Comparison of ENCODE assay signal across 37 cellular contexts in the genomic region with DNA sequence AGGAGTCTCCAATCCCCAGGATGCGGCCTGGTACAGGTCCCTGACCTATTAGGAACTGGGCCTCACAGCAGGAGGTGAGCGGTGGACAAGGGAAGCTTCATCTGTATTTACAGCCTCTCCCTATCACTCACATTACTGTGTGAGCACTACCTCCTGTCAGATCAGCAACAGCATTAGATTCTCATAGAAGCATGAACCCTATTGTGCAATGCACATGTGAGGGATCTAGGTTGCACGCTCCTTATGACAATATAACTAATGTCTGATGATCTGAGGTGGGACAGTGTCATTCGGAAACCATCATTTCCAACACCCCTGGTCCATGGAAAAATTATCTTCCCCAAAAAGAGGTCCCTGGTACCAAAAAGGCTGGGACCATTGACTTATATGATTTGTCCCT.
"Had no signal": no experiment of that assay in that cellular context is flagged by ENCODE, and none has a peak within 500 bp of the region (broad histone marks: within the 10 kb centered on the region; RNA-seq: fewer than 3 reads in every experiment).

No MANE protein-coding gene starts in this region.

- H3K27me3 Mint-ChIP-seq: activated CD4-positive, alpha-beta memory T cell treated with anti-CD3 and anti-CD28 coated beads, Interleukin-2, amount 10 ng/mL, durations not matched to agents 7 days and 5 days; activated CD4-positive, alpha-beta T cell treated with anti-CD3 and anti-CD28 coated beads for 36 hours; activated CD4-positive, alpha-beta T cell treated with anti-CD3 and anti-CD28 coated beads, Interleukin-2, amount 10 ng/mL, durations not matched to agents 7 days and 5 days; activated CD8-positive, alpha-beta memory T cell treated with anti-CD3 and anti-CD28 coated beads, Interleukin-2, amount 10 ng/mL, durations not matched to agents 7 days and 5 days; activated naive CD4-positive, alpha-beta T cell treated with anti-CD3 and anti-CD28 coated beads, Interleukin-2, amount 10 ng/mL, durations not matched to agents 7 days and 5 days; activated naive CD4-positive, alpha-beta T cell treated with anti-CD3 and anti-CD28 coated beads, Interleukin-2, amount 50 U/mL, for 24 hours; activated naive CD8-positive, alpha-beta T cell; activated naive CD8-positive, alpha-beta T cell treated with anti-CD3 and anti-CD28 coated beads, Interleukin-2, amount 10 ng/mL, durations not matched to agents 7 days and 5 days; activated naive CD8-positive, alpha-beta T cell treated with anti-CD3 and anti-CD28 coated beads, Interleukin-2, amount 50 U/mL, for 24 hours; activated T-cell treated with anti-CD3 and anti-CD28 coated beads, Interleukin-2, amount 50 U/mL, for 24 hours; brain; central memory CD8-positive, alpha-beta T cell had no signal

- H3K27ac Mint-ChIP-seq: activated CD4-positive, alpha-beta memory T cell treated with anti-CD3 and anti-CD28 coated beads, Interleukin-2, amount 10 ng/mL, durations not matched to agents 7 days and 5 days; activated CD4-positive, alpha-beta T cell treated with anti-CD3 and anti-CD28 coated beads for 36 hours; activated CD4-positive, alpha-beta T cell treated with anti-CD3 and anti-CD28 coated beads, Interleukin-2, amount 10 ng/mL, durations not matched to agents 7 days and 5 days; activated CD8-positive, alpha-beta memory T cell treated with anti-CD3 and anti-CD28 coated beads, Interleukin-2, amount 10 ng/mL, durations not matched to agents 7 days and 5 days; activated CD8-positive, alpha-beta T cell treated with anti-CD3 and anti-CD28 coated beads, Interleukin-2, amount 10 ng/mL, durations not matched to agents 7 days and 5 days; activated naive CD4-positive, alpha-beta T cell treated with anti-CD3 and anti-CD28 coated beads, Interleukin-2, amount 10 ng/mL, durations not matched to agents 7 days and 5 days; activated naive CD4-positive, alpha-beta T cell treated with anti-CD3 and anti-CD28 coated beads, Interleukin-2, amount 50 U/mL, for 24 hours; activated naive CD8-positive, alpha-beta T cell; activated naive CD8-positive, alpha-beta T cell treated with anti-CD3 and anti-CD28 coated beads, Interleukin-2, amount 10 ng/mL, durations not matched to agents 7 days and 5 days; activated naive CD8-positive, alpha-beta T cell treated with anti-CD3 and anti-CD28 coated beads, Interleukin-2, amount 50 U/mL, for 24 hours; activated T-cell treated with anti-CD3 and anti-CD28 coated beads, Interleukin-2, amount 50 U/mL, for 24 hours; activated T-helper 2 cell treated with anti-CD3 and anti-CD28 coated beads, Interferon-gamma antibody, Interleukin-2, Interleukin-4, amounts not matched to agents 10 μg/mL and 5 μg/mL and 100 μg/mL, durations not matched to agents 14 hours and 24 hours and 36 hours; brain; T-helper 1 cell treated with Interleukin-12 subunit alpha and Interleukin-12 subunit beta and Interleukin-4 antibody, amounts not matched to agents 30 μg/mL and 1 μg/mL, for 36 hours; T-helper 2 cell treated with Interferon-gamma antibody and Interleukin-4, amounts not matched to agents 5 μg/mL and 100 μg/mL, for 36 hours had no signal

- H3K4me1 Mint-ChIP-seq: activated CD4-positive, alpha-beta memory T cell treated with anti-CD3 and anti-CD28 coated beads, Interleukin-2, amount 10 ng/mL, durations not matched to agents 7 days and 5 days; activated CD4-positive, alpha-beta T cell treated with anti-CD3 and anti-CD28 coated beads for 36 hours; activated CD4-positive, alpha-beta T cell treated with anti-CD3 and anti-CD28 coated beads, Interleukin-2, amount 10 ng/mL, durations not matched to agents 7 days and 5 days; activated CD8-positive, alpha-beta memory T cell treated with anti-CD3 and anti-CD28 coated beads, Interleukin-2, amount 10 ng/mL, durations not matched to agents 7 days and 5 days; activated naive CD4-positive, alpha-beta T cell treated with anti-CD3 and anti-CD28 coated beads, Interleukin-2, amount 10 ng/mL, durations not matched to agents 7 days and 5 days; activated naive CD4-positive, alpha-beta T cell treated with anti-CD3 and anti-CD28 coated beads, Interleukin-2, amount 50 U/mL, for 24 hours; activated naive CD8-positive, alpha-beta T cell treated with anti-CD3 and anti-CD28 coated beads, Interleukin-2, amount 10 ng/mL, durations not matched to agents 7 days and 5 days; activated naive CD8-positive, alpha-beta T cell treated with anti-CD3 and anti-CD28 coated beads, Interleukin-2, amount 50 U/mL, for 24 hours; brain; central memory CD8-positive, alpha-beta T cell had no signal

- H3K4me1 ChIP-seq: ascending aorta had no signal

- H3K9me3 Mint-ChIP-seq: activated CD4-positive, alpha-beta T cell treated with anti-CD3 and anti-CD28 coated beads, Interleukin-2, amount 10 ng/mL, durations not matched to agents 7 days and 5 days; activated naive CD8-positive, alpha-beta T cell treated with anti-CD3 and anti-CD28 coated beads, Interleukin-2, amount 10 ng/mL, durations not matched to agents 7 days and 5 days; activated naive CD8-positive, alpha-beta T cell treated with anti-CD3 and anti-CD28 coated beads, Interleukin-2, amount 50 U/mL, for 24 hours; activated T-cell treated with anti-CD3 and anti-CD28 coated beads, Interleukin-2, amount 50 U/mL, for 24 hours; T-helper 1 cell treated with Interleukin-12 subunit alpha and Interleukin-12 subunit beta and Interleukin-4 antibody, amounts not matched to agents 30 μg/mL and 1 μg/mL, for 36 hours; T-helper 2 cell treated with Interferon-gamma antibody and Interleukin-4, amounts not matched to agents 5 μg/mL and 100 μg/mL, for 36 hours had no signal

- H3K27ac ChIP-seq: ascending aorta, cardiac muscle cell, VCaP had no signal

- H3K4me3 ChIP-seq: ascending aorta, cardiac muscle cell had no signal

- DNase-seq: activated CD4-positive, alpha-beta memory T cell treated with anti-CD3 and anti-CD28 coated beads, Interleukin-2, amount 10 ng/mL, durations not matched to agents 7 days and 5 days; activated CD4-positive, alpha-beta T cell treated with anti-CD3 and anti-CD28 coated beads for 1 hour; activated CD4-positive, alpha-beta T cell treated with anti-CD3 and anti-CD28 coated beads for 36 hours; activated CD4-positive, alpha-beta T cell treated with anti-CD3 and anti-CD28 coated beads for 48 hours; activated CD4-positive, alpha-beta T cell treated with anti-CD3 and anti-CD28 coated beads, Interleukin-2, amount 10 ng/mL, durations not matched to agents 7 days and 5 days; activated CD4-positive, alpha-beta T cell treated with anti-CD3 and anti-CD28 coated beads, Interleukin-2, amount 50 U/mL, for 48 hours; activated CD4-positive, CD25-positive, alpha-beta regulatory T cell; activated CD8-positive, alpha-beta memory T cell treated with anti-CD3 and anti-CD28 coated beads for 24 hours; activated CD8-positive, alpha-beta memory T cell treated with anti-CD3 and anti-CD28 coated beads, Interleukin-2, amount 10 ng/mL, durations not matched to agents 7 days and 5 days; activated CD8-positive, alpha-beta memory T cell treated with anti-CD3 and anti-CD28 coated beads, Interleukin-2, amount 50 U/mL, for 48 hours; activated CD8-positive, alpha-beta T cell treated with anti-CD3 and anti-CD28 coated beads, Interleukin-2, amount 10 ng/mL, durations not matched to agents 7 days and 5 days; activated effector memory CD4-positive, alpha-beta T cell treated with Interleukin-2 at 50 U/mL for 16 hours; activated gamma-delta T cell; activated naive CD4-positive, alpha-beta T cell treated with anti-CD3 and anti-CD28 coated beads, Interleukin-2, amount 10 ng/mL, durations not matched to agents 7 days and 5 days; activated naive CD4-positive, alpha-beta T cell treated with Interleukin-2 at 50 U/mL for 16 hours; activated naive CD8-positive, alpha-beta T cell treated with anti-CD3 and anti-CD28 coated beads, Interleukin-2, amount 10 ng/mL, durations not matched to agents 7 days and 5 days; activated naive CD8-positive, alpha-beta T cell treated with anti-CD3 and anti-CD28 coated beads, Interleukin-2, amount 50 U/mL, for 24 hours; activated T-cell treated with anti-CD3 and anti-CD28 coated beads, Interleukin-2, amount 50 U/mL, for 24 hours; activated T-cell treated with anti-CD3 and anti-CD28 coated beads, Interleukin-2, amount 50 U/mL, for 48 hours; amygdala; anterior cingulate cortex; caudate nucleus; cerebellar nuclear complex; T-helper 1 cell; T-helper 2 cell; T-helper 9 cell had no signal

- H3K4me3 Mint-ChIP-seq: activated CD4-positive, alpha-beta memory T cell treated with anti-CD3 and anti-CD28 coated beads, Interleukin-2, amount 10 ng/mL, durations not matched to agents 7 days and 5 days; activated CD4-positive, alpha-beta T cell treated with anti-CD3 and anti-CD28 coated beads for 36 hours; activated CD4-positive, alpha-beta T cell treated with anti-CD3 and anti-CD28 coated beads, Interleukin-2, amount 10 ng/mL, durations not matched to agents 7 days and 5 days; activated CD8-positive, alpha-beta memory T cell treated with anti-CD3 and anti-CD28 coated beads, Interleukin-2, amount 10 ng/mL, durations not matched to agents 7 days and 5 days; activated CD8-positive, alpha-beta T cell treated with anti-CD3 and anti-CD28 coated beads, Interleukin-2, amount 10 ng/mL, durations not matched to agents 7 days and 5 days; activated naive CD4-positive, alpha-beta T cell treated with anti-CD3 and anti-CD28 coated beads, Interleukin-2, amount 10 ng/mL, durations not matched to agents 7 days and 5 days; activated naive CD4-positive, alpha-beta T cell treated with anti-CD3 and anti-CD28 coated beads, Interleukin-2, amount 50 U/mL, for 24 hours; activated naive CD8-positive, alpha-beta T cell; activated naive CD8-positive, alpha-beta T cell treated with anti-CD3 and anti-CD28 coated beads, Interleukin-2, amount 10 ng/mL, durations not matched to agents 7 days and 5 days; activated naive CD8-positive, alpha-beta T cell treated with anti-CD3 and anti-CD28 coated beads, Interleukin-2, amount 50 U/mL, for 24 hours; activated T-cell treated with anti-CD3 and anti-CD28 coated beads, Interleukin-2, amount 50 U/mL, for 24 hours; brain; central memory CD8-positive, alpha-beta T cell; T-helper 1 cell treated with Interleukin-12 subunit alpha and Interleukin-12 subunit beta and Interleukin-4 antibody, amounts not matched to agents 30 μg/mL and 1 μg/mL, for 36 hours; T-helper 2 cell treated with Interferon-gamma antibody and Interleukin-4, amounts not matched to agents 5 μg/mL and 100 μg/mL, for 36 hours had no signal

- ATAC-seq: activated CD4-positive, alpha-beta T cell treated with anti-CD3 and anti-CD28 coated beads for 36 hours; activated CD4-positive, CD25-positive, alpha-beta regulatory T cell treated with anti-CD3 and anti-CD28 coated beads, Interleukin-2, amount 50 U/mL, for 24 hours; activated CD8-positive, alpha-beta memory T cell treated with anti-CD3 and anti-CD28 coated beads, Interleukin-2, amount 10 ng/mL, durations not matched to agents 7 days and 5 days; activated CD8-positive, alpha-beta T cell treated with anti-CD3 and anti-CD28 coated beads, Interleukin-2, amount 10 ng/mL, durations not matched to agents 7 days and 5 days; activated naive CD8-positive, alpha-beta T cell treated with anti-CD3 and anti-CD28 coated beads, Interleukin-2, amount 50 U/mL, for 24 hours had no signal

- H3K27me3 ChIP-seq: ascending aorta, cardiac muscle cell had no signal

- H3K36me3 Mint-ChIP-seq: activated CD8-positive, alpha-beta memory T cell treated with anti-CD3 and anti-CD28 coated beads, Interleukin-2, amount 10 ng/mL, durations not matched to agents 7 days and 5 days; activated naive CD4-positive, alpha-beta T cell treated with anti-CD3 and anti-CD28 coated beads, Interleukin-2, amount 10 ng/mL, durations not matched to agents 7 days and 5 days; activated naive CD4-positive, alpha-beta T cell treated with anti-CD3 and anti-CD28 coated beads, Interleukin-2, amount 50 U/mL, for 24 hours; activated naive CD8-positive, alpha-beta T cell; activated naive CD8-positive, alpha-beta T cell treated with anti-CD3 and anti-CD28 coated beads, Interleukin-2, amount 10 ng/mL, durations not matched to agents 7 days and 5 days; brain had no signal

- H3K36me3 ChIP-seq: ascending aorta, cardiac muscle cell had no signal

- H3K9me3 ChIP-seq: ascending aorta had no signal
